Comparison of ENCODE assay signal across 9 cellular contexts in genomic region chr6:98831057-98832031, GRCh38. TPM values are rescaled to one million over a fixed set of nuclear protein-coding genes. Genes with fewer than 3 reads are reported as not detected.
DNase-seq lines count a peak whose midpoint lies in the region; ATAC-seq and TF ChIP-seq lines count a peak whose summit lies in the region.
"Had no signal": no experiment of that assay in that cellular context is flagged by ENCODE, and none has a peak within 500 bp of the region (broad histone marks: within the 10 kb centered on the region; RNA-seq: fewer than 3 reads in every experiment).

No MANE protein-coding gene starts in this region.

- H3K27me3 Mint-ChIP-seq in nephron (ENCODE audit: low read depth): peaks cover 95% of the 10 kb centered on the region

- H3K27ac Mint-ChIP-seq in nephron: no peak overlapping the region

- H3K36me3 Mint-ChIP-seq in nephron (ENCODE audit: low read depth): no peaks in the 10 kb centered on the region

- peak overlapping the region; percentile 79 to 81 (median 81) for H3K4me3 Mint-ChIP-seq in nephron

- ATAC-seq in HG03097 (IDR thresholded peaks at IDR 0.05; ENCODE audit: low FRiP score, unreplicated experiment): no peak
- no peak for ATAC-seq in esophagus mucosa
- ATAC-seq: Panc1 had no signal

- peak overlapping the region; percentile 85 for H3K27ac ChIP-seq in caudate nucleus (ENCODE audit: low read depth, low read length)

- H3K4me1 Mint-ChIP-seq in nephron: peaks cover 58% of the 10 kb centered on the region

- no peaks in the 10 kb centered on the region for H3K9me3 Mint-ChIP-seq in nephron

- DNase-seq in DMS79 (lab: John Stamatoyannopoulos, UW) (peak; percentile 21), NCI-H1436 (lab: John Stamatoyannopoulos, UW) (peak; percentile 63), caudate nucleus (lab: John Stamatoyannopoulos, UW) (peak in 23 of 61 donors; percentile 9 to 64 (median 39)), NCI-H446 (lab: John Stamatoyannopoulos, UW) (no peak), activated gamma-delta T cell (lab: John Stamatoyannopoulos, UW) (no peak)

- TF ChIP-seq CTCF in nephron (IDR thresholded peaks at IDR 0.05; ENCODE audit: unreplicated experiment in 3 of 3): no peak

RNA-seq across cellular contexts. Expression of gene POU3F2, which starts 3.0 kb away (rescaled TPM):
- total RNA-seq in esophagus mucosa: not detected

Comparison
In these comparisons a context has a peak if more than half of its experiments do, and no peak if none do; other contexts are left out.
1. DNase-seq: peak in DMS79 (single experiment) and NCI-H1436 (single experiment); none in NCI-H446 (0 of 2) and activated gamma-delta T cell (single experiment).